In genomic region chr6:103011605-103012004, GRCh38 we compare ENCODE assay signal across 32 cellular contexts.
DNase-seq lines count a peak whose midpoint lies in the region; ATAC-seq and TF ChIP-seq lines count a peak whose summit lies in the region.
"Had no signal": no experiment of that assay in that cellular context is flagged by ENCODE, and none has a peak within 500 bp of the region (broad histone marks: within the 10 kb centered on the region; RNA-seq: fewer than 3 reads in every experiment).

No MANE protein-coding gene starts in this region.

- H3K27ac ChIP-seq in OCI-LY3 (ENCODE audit: low read length) = peak overlapping the region; percentile 33; the same call in 1 of the 2 replicates
- H3K27ac ChIP-seq: ascending aorta, C4-2B, colonic mucosa, gastroesophageal sphincter, prostate gland, sigmoid colon, transverse colon had no signal

- H3K36me3 Mint-ChIP-seq in stimulated activated naive B cell treated with anti-CD40 and anti-IgM and Interleukin-4, amounts not matched to agents 10 μg/mL and 1 μg/mL and 100 μg/mL, for 72 hours = no peaks in the 10 kb centered on the region
- no peaks in the 10 kb centered on the region for H3K36me3 Mint-ChIP-seq in activated naive CD8-positive, alpha-beta T cell treated with anti-CD3 and anti-CD28 coated beads for 36 hours
- H3K36me3 Mint-ChIP-seq: activated CD8-positive, alpha-beta memory T cell treated with anti-CD3 and anti-CD28 coated beads, Interleukin-2, amount 10 ng/mL, durations not matched to agents 7 days and 5 days; naive thymus-derived CD4-positive, alpha-beta T cell had no signal

- H3K4me1 ChIP-seq in OCI-LY3 (ENCODE audit: low read length) = peaks cover 27% of the 10 kb centered on the region
- H3K4me1 ChIP-seq: ascending aorta, colonic mucosa, gastroesophageal sphincter, prostate gland, sigmoid colon, transverse colon had no signal

- H3K36me3 ChIP-seq in OCI-LY3 (replicated peaks; ENCODE audit: low read depth, low read length) = no peaks in the 10 kb centered on the region
- H3K36me3 ChIP-seq: ascending aorta, colonic mucosa, gastroesophageal sphincter, prostate gland, sigmoid colon, transverse colon had no signal

- no peak overlapping the region for H2AFZ ChIP-seq in OCI-LY3 (ENCODE audit: low read depth, low read length)

- H3K9ac ChIP-seq in OCI-LY3 (ENCODE audit: low read length) = no peak overlapping the region
- H3K9ac ChIP-seq: SK-N-SH had no signal

- H3K27me3 Mint-ChIP-seq in stimulated activated naive B cell treated with anti-CD40 and anti-IgM and Interleukin-4, amounts not matched to agents 10 μg/mL and 1 μg/mL and 100 μg/mL, for 72 hours = no peaks in the 10 kb centered on the region
- H3K27me3 Mint-ChIP-seq in activated naive CD8-positive, alpha-beta T cell treated with anti-CD3 and anti-CD28 coated beads for 36 hours = no peaks in the 10 kb centered on the region
- H3K27me3 Mint-ChIP-seq: activated CD8-positive, alpha-beta memory T cell treated with anti-CD3 and anti-CD28 coated beads, Interleukin-2, amount 10 ng/mL, durations not matched to agents 7 days and 5 days; naive thymus-derived CD4-positive, alpha-beta T cell; T-helper 17 cell had no signal

- no peaks in the 10 kb centered on the region for H3K27me3 ChIP-seq in OCI-LY3 (ENCODE audit: low read depth, low read length)
- H3K27me3 ChIP-seq: ascending aorta, colonic mucosa, gastroesophageal sphincter, sigmoid colon, transverse colon had no signal

- TF ChIP-seq CTCF in OCI-LY3 (IDR thresholded peaks at IDR 0.05; ENCODE audit: low read depth, low read length) = no peak

- no peak for DNase-seq in stimulated activated naive B cell treated with anti-CD40 and anti-IgM and Interleukin-4, amounts not matched to agents 10 μg/mL and 1 μg/mL and 100 μg/mL, for 72 hours
- DNase-seq in germinal center (ENCODE audit: low spot score) = no peak
- DNase-seq in activated naive CD8-positive, alpha-beta T cell treated with anti-CD3 and anti-CD28 coated beads for 36 hours = no peak
- DNase-seq in NCI-H187 treated with DMSO at 0.1 percent for 48 hours (lab: John Stamatoyannopoulos, UW) = no peak
- DNase-seq: activated CD4-positive, alpha-beta T cell treated with anti-CD3 and anti-CD28 coated beads, Interleukin-2, amount 50 U/mL, for 4 hours; activated CD8-positive, alpha-beta memory T cell treated with anti-CD3 and anti-CD28 coated beads, Interleukin-2, amount 10 ng/mL, durations not matched to agents 7 days and 5 days; activated gamma-delta T cell treated with Interleukin-2 at 50 U/mL for 16 hours; activated T-cell treated with anti-CD3 and anti-CD28 coated beads, Interleukin-2, amount 50 U/mL, for 4 hours; colonic mucosa; COR-L47; effector CD8-positive, alpha-beta T cell; hippocampal formation; naive thymus-derived CD4-positive, alpha-beta T cell; NCI-H1417; NCI-H2029 treated with DMSO at 0.1 percent for 48 hours; NCI-H2227 treated with DMSO at 0.1 percent for 48 hours; NCI-H526; OCI-M1; sigmoid colon; SK-N-SH; stimulated activated CD4-positive, alpha-beta T cell treated with anti-CD3 and anti-CD28 coated beads, Interleukin-4, amount 100 ng/mL, for 24 hours; T-helper 17 cell; transverse colon had no signal

- H3K4me1 Mint-ChIP-seq in stimulated activated naive B cell treated with anti-CD40 and anti-IgM and Interleukin-4, amounts not matched to agents 10 μg/mL and 1 μg/mL and 100 μg/mL, for 72 hours = no peaks in the 10 kb centered on the region
- no peaks in the 10 kb centered on the region for H3K4me1 Mint-ChIP-seq in activated naive CD8-positive, alpha-beta T cell treated with anti-CD3 and anti-CD28 coated beads for 36 hours
- H3K4me1 Mint-ChIP-seq: activated CD8-positive, alpha-beta memory T cell treated with anti-CD3 and anti-CD28 coated beads, Interleukin-2, amount 10 ng/mL, durations not matched to agents 7 days and 5 days; naive thymus-derived CD4-positive, alpha-beta T cell; T-helper 17 cell had no signal

- no peaks in the 10 kb centered on the region for H3K79me2 ChIP-seq in OCI-LY3 (ENCODE audit: low read length)

- peak; percentile 68 for ATAC-seq in GM19463 (IDR thresholded peaks at IDR 0.05; ENCODE audit: unreplicated experiment)
- ATAC-seq in HG02798 (IDR thresholded peaks at IDR 0.05; ENCODE audit: poor library complexity, unreplicated experiment) = peak; percentile 42
- peak; percentile 46 to 55 for ATAC-seq in stimulated activated naive B cell treated with anti-CD40 and anti-IgM and Interleukin-4, amounts not matched to agents 10 μg/mL and 1 μg/mL and 100 μg/mL, for 72 hours (replicated peaks)
- ATAC-seq: activated CD4-positive, CD25-positive, alpha-beta regulatory T cell treated with anti-CD3 and anti-CD28 coated beads, Interleukin-2, amount 50 U/mL, for 24 hours; activated CD8-positive, alpha-beta memory T cell treated with anti-CD3 and anti-CD28 coated beads, Interleukin-2, amount 10 ng/mL, durations not matched to agents 7 days and 5 days; activated T-cell treated with anti-CD3 and anti-CD28 coated beads, Interleukin-2, amount 50 U/mL, for 4 hours; gastroesophageal sphincter; naive thymus-derived CD4-positive, alpha-beta T cell; T-helper 17 cell had no signal

- H3K4me3 ChIP-seq in OCI-LY3 (ENCODE audit: low read length) = no peak overlapping the region
- H3K4me3 ChIP-seq: ascending aorta, colonic mucosa, gastroesophageal sphincter, lung, prostate gland, sigmoid colon, transverse colon had no signal

- no peaks in the 10 kb centered on the region for H4K20me1 ChIP-seq in OCI-LY3 (ENCODE audit: insufficient read depth, low read length)

- no peaks in the 10 kb centered on the region for H3K9me3 ChIP-seq in OCI-LY3 (ENCODE audit: insufficient read depth, low read length)
- H3K9me3 ChIP-seq: ascending aorta, colonic mucosa, prostate gland, sigmoid colon, SK-N-SH, transverse colon had no signal

- no peak overlapping the region for H3K27ac Mint-ChIP-seq in stimulated activated naive B cell treated with anti-CD40 and anti-IgM and Interleukin-4, amounts not matched to agents 10 μg/mL and 1 μg/mL and 100 μg/mL, for 72 hours
- no peak overlapping the region for H3K27ac Mint-ChIP-seq in activated naive CD8-positive, alpha-beta T cell treated with anti-CD3 and anti-CD28 coated beads for 36 hours
- H3K27ac Mint-ChIP-seq: activated CD8-positive, alpha-beta memory T cell treated with anti-CD3 and anti-CD28 coated beads, Interleukin-2, amount 10 ng/mL, durations not matched to agents 7 days and 5 days; naive thymus-derived CD4-positive, alpha-beta T cell; T-helper 17 cell had no signal

- H3K4me3 Mint-ChIP-seq in stimulated activated naive B cell treated with anti-CD40 and anti-IgM and Interleukin-4, amounts not matched to agents 10 μg/mL and 1 μg/mL and 100 μg/mL, for 72 hours = no peak overlapping the region
- H3K4me3 Mint-ChIP-seq in activated naive CD8-positive, alpha-beta T cell treated with anti-CD3 and anti-CD28 coated beads for 36 hours = no peak overlapping the region
- H3K4me3 Mint-ChIP-seq: activated CD8-positive, alpha-beta memory T cell treated with anti-CD3 and anti-CD28 coated beads, Interleukin-2, amount 10 ng/mL, durations not matched to agents 7 days and 5 days; activated T-cell treated with anti-CD3 and anti-CD28 coated beads, Interleukin-2, amount 50 U/mL, for 4 hours; naive thymus-derived CD4-positive, alpha-beta T cell; T-helper 17 cell had no signal

- peak overlapping the region; percentile 40 for H3K4me2 ChIP-seq in OCI-LY3 (ENCODE audit: low read length)
- H3K4me2 ChIP-seq: SK-N-SH had no signal

- H3K9me3 Mint-ChIP-seq in stimulated activated naive B cell treated with anti-CD40 and anti-IgM and Interleukin-4, amounts not matched to agents 10 μg/mL and 1 μg/mL and 100 μg/mL, for 72 hours = peaks cover 10 to 14% of the 10 kb centered on the region in 2 donors
- peaks cover 7% of the 10 kb centered on the region for H3K9me3 Mint-ChIP-seq in activated naive CD8-positive, alpha-beta T cell treated with anti-CD3 and anti-CD28 coated beads for 36 hours
